ENCODE assay signal across 8 cellular contexts in the genomic region with DNA sequence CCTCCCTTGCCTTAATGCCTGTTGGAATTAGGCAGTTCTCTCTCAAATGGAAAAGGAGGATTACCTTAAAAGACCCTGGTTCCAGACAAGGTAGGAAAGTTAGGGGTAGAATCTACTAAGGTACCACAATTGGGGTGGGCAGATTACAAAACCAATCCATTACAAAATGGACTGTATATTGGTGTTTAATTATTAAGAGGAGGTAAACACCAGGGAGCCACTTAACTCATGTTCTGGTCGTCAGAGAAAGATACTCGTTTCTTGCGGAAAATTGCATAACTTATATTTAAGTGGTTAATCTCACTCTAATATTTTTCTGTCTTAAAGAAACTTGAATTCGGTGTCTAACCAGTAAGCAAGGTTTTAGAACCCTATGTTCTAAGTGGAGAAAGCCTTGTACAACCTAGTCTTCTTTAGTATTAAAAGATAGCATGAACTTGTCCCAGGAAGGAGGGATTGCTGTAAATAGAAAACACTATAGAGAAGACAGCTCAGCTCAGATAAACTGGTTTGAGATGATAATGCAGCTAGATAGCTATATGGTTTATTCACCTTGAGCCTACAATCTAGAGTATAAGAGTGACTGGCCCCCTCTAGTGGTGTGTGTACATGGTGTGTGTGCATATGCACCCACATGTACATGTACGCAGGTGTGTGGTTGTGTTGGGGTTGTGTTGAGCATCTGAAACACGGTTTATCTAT. TPM values are rescaled to one million over a fixed set of nuclear protein-coding genes. Genes with fewer than 3 reads are reported as not detected.
DNase-seq lines count a peak whose midpoint lies in the region; ATAC-seq, FAIRE-seq and TF ChIP-seq lines count a peak whose summit lies in the region.

No MANE protein-coding gene starts in this region.

- DNase-seq in A673 (ENCODE audit: low spot score) (peak; percentile 70), NCI-H1092 (lab: John Stamatoyannopoulos, UW) (peak; percentile 4), urothelium cell line (ENCODE audit: low spot score) (peak; percentile 27)
- DNase-seq in activated CD4-positive, CD25-positive, alpha-beta regulatory T cell treated with anti-CD3 and anti-CD28 coated beads, Interleukin-2, amount 50 U/mL, for 16 hours (ENCODE audit: low read depth, low spot score) = peak; percentile 23
- DNase-seq in effector CD4-positive, alpha-beta T cell = peak; percentile 20

- H3K4me3 ChIP-seq in A673 (ENCODE audit: low read depth, low read length, poor library complexity, severe bottlenecking) (no peak overlapping the region), GM12875 (ENCODE audit: low read depth, low read length) (no peak overlapping the region)

- no peaks in the 10 kb centered on the region for H3K36me3 ChIP-seq in A673 (ENCODE audit: insufficient read depth, low read length, poor library complexity, severe bottlenecking)

- no peak overlapping the region for H3K27ac ChIP-seq in A673 (ENCODE audit: low read depth, low read length, poor library complexity, severe bottlenecking)

- BruUV-seq in A673 (replicated peaks; lab: Mats Ljungman, UMichigan) = no TSS peak

- CTCF ChIA-PET in A673 (lab: Charles Lee) = interaction anchor here (0.6 to 3.0 kb wide), 11 partner anchors 8 to 634 kb away, joined by 3 to 22 read pairs (median 5); a partner anchor contains a TSS

- FAIRE-seq in urothelium cell line (lab: Jason Lieb, UNC) = no peak

- peaks cover 3% of the 10 kb centered on the region for H3K27me3 Mint-ChIP-seq in nephron (ENCODE audit: low read depth)

- no peaks in the 10 kb centered on the region for H3K9me3 Mint-ChIP-seq in nephron

- no peaks in the 10 kb centered on the region for H3K9me3 ChIP-seq in A673 (ENCODE audit: low read depth, low read length, poor library complexity, severe bottlenecking)

- no peaks in the 10 kb centered on the region for H3K27me3 ChIP-seq in A673 (replicated peaks; ENCODE audit: insufficient read depth, low read depth, low read length, poor library complexity)

- POLR2A ChIA-PET in A673 (lab: Charles Lee; ENCODE audit: low non-redundant PET) = interaction anchor here (0.6 kb wide), 1 partner anchor 9 kb away, joined by 3 read pairs; no protein-coding TSS in a partner anchor

- intact Hi-C loops in A673 (cut with micrococcal nuclease; ENCODE audit: unreplicated experiment) = loop anchor here (2.0 to 10.0 kb wide), 2 partner anchors 157 to 639 kb away; no protein-coding TSS in a partner anchor

- peak overlapping the region in 1 of 3 experiments; percentile 23 for H3K27ac Mint-ChIP-seq in nephron

- H3K36me3 Mint-ChIP-seq in nephron (ENCODE audit: low read depth) = no peaks in the 10 kb centered on the region

- no peak for ATAC-seq in HG03439 (IDR thresholded peaks at IDR 0.05; ENCODE audit: unreplicated experiment)

- H3K4me1 ChIP-seq in A673 (ENCODE audit: insufficient read depth, low read length, poor library complexity, severe bottlenecking) = peaks cover 39% of the 10 kb centered on the region

- H3K4me1 Mint-ChIP-seq in nephron = peaks cover 15% of the 10 kb centered on the region

- TF ChIP-seq CTCF in A673 (conservative IDR thresholded peaks at IDR 0.05; ENCODE audit: low read depth, low read length) (peak; percentile 86), GM12875 (IDR thresholded peaks at IDR 0.05; ENCODE audit: borderline replicate concordance, insufficient read depth, low read depth, low read length) (peak; percentile 72), nephron (IDR thresholded peaks at IDR 0.05; ENCODE audit: unreplicated experiment in 3 of 3) (peak in 2 of 3 experiments; percentile 40 to 49)

- no peak overlapping the region for H3K4me3 Mint-ChIP-seq in nephron

RNA-seq across cellular contexts. Expression of a gene that starts 58.0 kb away (rescaled TPM):
- 9.1 and 10.7 TPM in 2 replicates for total RNA-seq in A673 (2021)

Comparison
In these comparisons a context has a peak if more than half of its experiments do, and no peak if none do; other contexts are left out.
1. DNase-seq: peak in every context shown above with its lines; median percentile 70 in A673; 27 in urothelium cell line; 23 in activated CD4-positive, CD25-positive, alpha-beta regulatory T cell treated with anti-CD3 and anti-CD28 coated beads, Interleukin-2, amount 50 U/mL, for 16 hours; 20 in effector CD4-positive, alpha-beta T cell; 4 in NCI-H1092.